Comparison of ENCODE assay signal across 28 cellular contexts in genomic region chr12:109776624-109777023, GRCh38. TPM values are rescaled to one million over a fixed set of nuclear protein-coding genes. Genes with fewer than 3 reads are reported as not detected.
"Had no signal": no experiment of that assay in that cellular context is flagged by ENCODE, and none has a peak within 500 bp of the region (broad histone marks: within the 10 kb centered on the region; RNA-seq: fewer than 3 reads in every experiment).

No MANE protein-coding gene starts in this region.

- H3K9me3 ChIP-seq: adrenal gland had no signal

- H3K4me3 ChIP-seq: adrenal gland, breast epithelium, Peyer's patch had no signal

- H3K27me3 ChIP-seq: adrenal gland, breast epithelium, Peyer's patch had no signal

- H3K36me3 ChIP-seq: adrenal gland, breast epithelium, Peyer's patch had no signal

- H3K27ac ChIP-seq: adrenal gland, breast epithelium, Peyer's patch, RWPE1, VCaP had no signal

- H3K4me1 ChIP-seq: breast epithelium had no signal

- DNase-seq: activated CD4-positive, alpha-beta memory T cell treated with anti-CD3 and anti-CD28 coated beads for 36 hours; activated CD4-positive, alpha-beta T cell treated with anti-CD3 and anti-CD28 coated beads, Interleukin-2, amount 10 ng/mL, durations not matched to agents 7 days and 5 days; activated CD4-positive, CD25-positive, alpha-beta regulatory T cell; activated gamma-delta T cell treated with Interleukin-2 at 50 U/mL for 16 hours; activated naive CD4-positive, alpha-beta T cell treated with anti-CD3 and anti-CD28 coated beads, Interleukin-2, amount 50 U/mL, for 16 hours; activated naive CD8-positive, alpha-beta T cell treated with anti-CD3 and anti-CD28 coated beads, Interleukin-2, amount 10 ng/mL, durations not matched to agents 7 days and 5 days; activated T-cell treated with anti-CD3 and anti-CD28 coated beads for 4 hours; activated T-cell treated with anti-CD3 and anti-CD28 coated beads, Interleukin-2, amount 50 U/mL, for 72 hours; adrenal gland; anterior cingulate cortex; KBM-7; NCI-H1092; NCI-H1930; NCI-H2171; NCI-H345; NCI-H510A; NCI-H526 treated with DMSO at 0.1 percent for 48 hours; NCI-H82; NK-92 treated with Interleukin-12 subunit alpha and Interleukin-12 subunit beta, amount 100 ng/mL, for 24 hours; SHP77 treated with DMSO at 0.1 percent for 48 hours; T-cell had no signal

RNA-seq across cellular contexts. Expression of gene TRPV4, which starts 56.6 kb away (rescaled TPM):
- total RNA-seq: activated CD4-positive, alpha-beta memory T cell treated with anti-CD3 and anti-CD28 coated beads for 36 hours; activated CD8-positive, alpha-beta memory T cell treated with anti-CD3 and anti-CD28 coated beads for 36 hours; activated naive CD8-positive, alpha-beta T cell treated with anti-CD3 and anti-CD28 coated beads, Interleukin-2, amount 10 ng/mL, durations not matched to agents 7 days and 5 days; activated T-cell treated with anti-CD3 and anti-CD28 coated beads, Interleukin-2, amount 50 U/mL, for 72 hours; activated T-helper 2 cell treated with anti-CD3 and anti-CD28 coated beads, Interferon-gamma antibody, Interleukin-2, Interleukin-4, amounts not matched to agents 10 μg/mL and 5 μg/mL and 100 μg/mL, durations not matched to agents 14 hours and 24 hours and 36 hours; T-cell; T-helper 2 cell treated with Interferon-gamma antibody and Interleukin-4, amounts not matched to agents 100 ng/mL and 5 ng/mL, for 36 hours had no signal
